Comparison of ENCODE assay signal across 17 cellular contexts in genomic region chr3:64157150-64158035, GRCh38.
DNase-seq lines count a peak whose midpoint lies in the region; ATAC-seq, FAIRE-seq and TF ChIP-seq lines count a peak whose summit lies in the region.
"Had no signal": no experiment of that assay in that cellular context is flagged by ENCODE, and none has a peak within 500 bp of the region (broad histone marks: within the 10 kb centered on the region; RNA-seq: fewer than 3 reads in every experiment).

No MANE protein-coding gene starts in this region.

- peaks cover 51% of the 10 kb centered on the region for H3K36me3 Mint-ChIP-seq in chondrocyte (ENCODE audit: low read depth)
- H3K36me3 Mint-ChIP-seq: CD8-positive, alpha-beta T cell had no signal

- no peaks in the 10 kb centered on the region for H3K9me3 Mint-ChIP-seq in chondrocyte (ENCODE audit: low read depth)
- H3K9me3 Mint-ChIP-seq: CD8-positive, alpha-beta T cell had no signal

- H3K4me3 ChIP-seq in mucosa of descending colon = no peak overlapping the region
- H3K4me3 ChIP-seq in transverse colon = no peak overlapping the region
- H3K4me3 ChIP-seq in body of pancreas = no peak overlapping the region

- H3K9me3 ChIP-seq in mucosa of descending colon = no peaks in the 10 kb centered on the region
- H3K9me3 ChIP-seq in transverse colon = no peaks in the 10 kb centered on the region
- H3K9me3 ChIP-seq in body of pancreas = no peaks in the 10 kb centered on the region

- intact Hi-C loops in mucosa of descending colon (cut with DNase I, micrococcal nuclease) (no loop called here), transverse colon (cut with DNase I; ENCODE audit: low total_unique reads) (loop anchor here (5.0 kb wide), 1 partner anchor 110 kb away; no protein-coding TSS in a partner anchor), body of pancreas (cut with DNase I) (no loop called here)

- no peak for TF ChIP-seq EP300 in transverse colon (IDR thresholded peaks at IDR 0.05; ENCODE audit: low read depth)

- H3K36me3 ChIP-seq in mucosa of descending colon (ENCODE audit: low read depth) = no peaks in the 10 kb centered on the region
- H3K36me3 ChIP-seq in transverse colon = peaks cover 0 to 7% (median 0%) of the 10 kb centered on the region in 4 donors
- H3K36me3 ChIP-seq in body of pancreas (replicated peaks in 1 of 2; ENCODE audit: insufficient read depth in 1 of 2, low read depth in 2 of 2) = peaks cover 0 to 2% of the 10 kb centered on the region in 2 donors

- H3K4me3 Mint-ChIP-seq in chondrocyte (ENCODE audit: unreplicated experiment) = no peak overlapping the region
- H3K4me3 Mint-ChIP-seq: CD8-positive, alpha-beta T cell had no signal

- ATAC-seq in mucosa of descending colon (peak; percentile 64), body of pancreas (no peak)
- ATAC-seq: CD8-positive, alpha-beta T cell had no signal

- peak overlapping the region; percentile 17 for H3K27ac Mint-ChIP-seq in chondrocyte (ENCODE audit: unreplicated experiment)
- H3K27ac Mint-ChIP-seq: CD8-positive, alpha-beta T cell had no signal

- no peaks in the 10 kb centered on the region for H3K27me3 ChIP-seq in transverse colon
- H3K27me3 ChIP-seq in body of pancreas = no peaks in the 10 kb centered on the region

- H3K27ac ChIP-seq in transverse colon = peak overlapping the region; percentile 10 to 62 (median 41)
- no peak overlapping the region for H3K27ac ChIP-seq in body of pancreas

- no peaks in the 10 kb centered on the region for H3K27me3 Mint-ChIP-seq in chondrocyte (ENCODE audit: low read depth)

- FAIRE-seq in urothelium cell line (lab: Jason Lieb, UNC) = no peak
- FAIRE-seq: A204.1, GM12891 had no signal

- in situ Hi-C loops in transverse colon (cut with MboI; ENCODE audit: low pct_ligation_motif_present in 1 of 4, low pct_unique_long_range_greater_than_20kb in 1 of 4, low sequenced_read_pairs in 3 of 4) = loop anchor here in 1 of 4 donors (25.0 kb wide), 1 partner anchor 105 kb away; no protein-coding TSS in a partner anchor

- TF ChIP-seq CTCF in chondrocyte (IDR thresholded peaks at IDR 0.05) = no peak
- TF ChIP-seq CTCF in mucosa of descending colon (IDR thresholded peaks at IDR 0.05) = no peak
- no peak for TF ChIP-seq CTCF in transverse colon (IDR thresholded peaks at IDR 0.05)
- no peak for TF ChIP-seq CTCF in body of pancreas (IDR thresholded peaks at IDR 0.05)

- no peak for TF ChIP-seq POLR2A in transverse colon (IDR thresholded peaks at IDR 0.05)
- no peak for TF ChIP-seq POLR2A in body of pancreas (IDR thresholded peaks at IDR 0.05)

- DNase-seq in NCI-H748 (lab: John Stamatoyannopoulos, UW; ENCODE audit: unreplicated experiment) (peak; percentile 8), NCI-H748 treated with DMSO at 0.1 percent for 48 hours (lab: John Stamatoyannopoulos, UW) (no peak), chondrocyte (ENCODE audit: low spot score) (no peak), mucosa of descending colon (peak; percentile 39 to 64 (median 41)), transverse colon (peak; percentile 28), body of pancreas (no peak), urothelium cell line (ENCODE audit: low spot score) (no peak), NCI-H82 treated with DMSO at 0.1 percent for 48 hours (lab: John Stamatoyannopoulos, UW; ENCODE audit: unreplicated experiment) (no peak)
- DNase-seq: activated CD4-positive, CD25-positive, alpha-beta regulatory T cell treated with anti-CD3 and anti-CD28 coated beads, Interleukin-2, amount 50 U/mL, for 72 hours; activated naive CD4-positive, alpha-beta T cell treated with anti-CD3 and anti-CD28 coated beads, Interleukin-2, amount 50 U/mL, for 16 hours; CD8-positive, alpha-beta T cell; NCI-H146; NCI-H524; RPMI8226; T-helper 2 cell had no signal

- peaks cover 45% of the 10 kb centered on the region for H3K4me1 ChIP-seq in mucosa of descending colon (ENCODE audit: low read depth)
- H3K4me1 ChIP-seq in transverse colon = peaks cover 12 to 57% (median 33%) of the 10 kb centered on the region in 4 donors
- peaks cover 5% of the 10 kb centered on the region for H3K4me1 ChIP-seq in body of pancreas

- WGBS in transverse colon (ENCODE audit: low coverage in 1 of 2), 2 donors = 40 to 73% methylated on average over 1 to 17 of the region's 17 CpGs
- whole genome bisulfite sequencing in body of pancreas, 2 donors = 90 to 91% methylated on average over 17 of the region's 17 CpGs

- peaks cover 38% of the 10 kb centered on the region for H3K4me1 Mint-ChIP-seq in chondrocyte (ENCODE audit: low read depth)

Comparison
In these comparisons a context has a peak if more than half of its experiments do, and no peak if none do; other contexts are left out.
1. DNase-seq: peak in NCI-H748 (single experiment), mucosa of descending colon (3 of 3) and transverse colon (single experiment); none in NCI-H748 treated with DMSO at 0.1 percent for 48 hours (single experiment), chondrocyte (single experiment), body of pancreas (0 of 4), urothelium cell line (single experiment) and NCI-H82 treated with DMSO at 0.1 percent for 48 hours (single experiment).
2. H3K27ac ChIP-seq: peak in transverse colon (4 of 4); none in body of pancreas (0 of 4).